ENCODE assay signal across 7 cellular contexts in genomic region chr12:6209428-6209827, GRCh38. TPM values are rescaled to one million over a fixed set of nuclear protein-coding genes. Genes with fewer than 3 reads are reported as not detected.
DNase-seq lines count a peak whose midpoint lies in the region; FAIRE-seq and TF ChIP-seq lines count a peak whose summit lies in the region.
"Not testable (repeated sequence)": the region's sequence is repeated elsewhere in the genome, so short reads cannot be mapped to it uniquely, and the experiment has no call there.

No MANE protein-coding gene starts in this region.

- peak overlapping the region; percentile 94 to 100 (median 98) for H3K27ac ChIP-seq in esophagus muscularis mucosa (replicated peaks in 1 of 4)
- H3K27ac ChIP-seq in keratinocyte (ENCODE audit: control insufficient read depth, insufficient read depth, low read length), result peak overlapping the region; percentile 42
- H3K27ac ChIP-seq in stomach, result peak overlapping the region in 4 of 5 donors; percentile 33 to 99 (median 65)

- not testable (repeated sequence) for FAIRE-seq in keratinocyte (lab: Jason Lieb, UNC)

- H3K9ac ChIP-seq in NT2/D1 (ENCODE audit: insufficient read length, low read depth), result peak overlapping the region; percentile 33
- H3K9ac ChIP-seq in keratinocyte (ENCODE audit: control insufficient read depth, extremely low read depth, insufficient read depth, low read length), result peak overlapping the region; percentile 18

- dilution Hi-C loops in keratinocyte (cut with MboI; ENCODE audit: extremely low pct_ligation_motif_present, low sequenced_read_pairs), result not testable (repeated sequence)

- peak overlapping the region in 3 of 5 experiments; percentile 63 to 82 (median 73) for H3K27ac Mint-ChIP-seq in brain
- peak overlapping the region; percentile 80 for H3K27ac Mint-ChIP-seq in osteocyte (ENCODE audit: unreplicated experiment)
- H3K27ac Mint-ChIP-seq in type B pancreatic cell, result peak overlapping the region; percentile 40

- TF ChIP-seq CTCF in brain (conservative IDR thresholded peaks at IDR 0.05); esophagus muscularis mucosa (IDR thresholded peaks at IDR 0.05); keratinocyte (optimal IDR thresholded peaks at IDR 0.05 in 1 of 3, IDR thresholded peaks at IDR 0.05 in 1 of 3, conservative IDR thresholded peaks at IDR 0.05 in 1 of 3; ENCODE audit: extremely low read depth in 1 of 3, insufficient read depth in 2 of 3, low read length in 3 of 3); osteocyte (IDR thresholded peaks at IDR 0.05); stomach (IDR thresholded peaks at IDR 0.05); type B pancreatic cell (conservative IDR thresholded peaks at IDR 0.05): not testable (repeated sequence)

- peaks cover 65% of the 10 kb centered on the region for H3K4me1 Mint-ChIP-seq in brain
- peaks cover 66% of the 10 kb centered on the region for H3K4me1 Mint-ChIP-seq in osteocyte (ENCODE audit: unreplicated experiment)
- H3K4me1 Mint-ChIP-seq in type B pancreatic cell (ENCODE audit: unreplicated experiment), result peaks cover 15% of the 10 kb centered on the region

- H3K36me3 Mint-ChIP-seq in brain; osteocyte (ENCODE audit: unreplicated experiment): not testable (repeated sequence)
- H3K36me3 Mint-ChIP-seq in type B pancreatic cell, result peaks cover 22% of the 10 kb centered on the region

- intact Hi-C loops in esophagus muscularis mucosa (cut with DNase I); stomach (cut with DNase I; ENCODE audit: low total_unique reads): not testable (repeated sequence)

- TF ChIP-seq POLR2A in esophagus muscularis mucosa (IDR thresholded peaks at IDR 0.05; ENCODE audit: low read depth); stomach (IDR thresholded peaks at IDR 0.05): not testable (repeated sequence)

- H4K20me1 ChIP-seq in keratinocyte (ENCODE audit: control insufficient read depth, extremely low read depth, insufficient read depth, low read length), result not testable (repeated sequence)

- peaks cover 78% of the 10 kb centered on the region for H3K36me3 ChIP-seq in NT2/D1 (ENCODE audit: insufficient read depth, insufficient read length, low read length)
- peaks cover 0 to 31% (median 17%) of the 10 kb centered on the region in 4 donors for H3K36me3 ChIP-seq in esophagus muscularis mucosa
- peaks cover 15 to 45% of the 10 kb centered on the region in 2 experiments for H3K36me3 ChIP-seq in keratinocyte (ENCODE audit: control insufficient read depth in 2 of 2, extremely low read depth in 1 of 2, insufficient read depth in 2 of 2, low read length in 2 of 2)
- H3K36me3 ChIP-seq in stomach, result peaks cover 0 to 20% (median 9%) of the 10 kb centered on the region in 4 donors

- H3K27me3 ChIP-seq in NT2/D1 (ENCODE audit: insufficient read depth, insufficient read length); esophagus muscularis mucosa; keratinocyte (ENCODE audit: control insufficient read depth, extremely low read depth, insufficient read depth, low read length); stomach: not testable (repeated sequence)

- peaks cover 92% of the 10 kb centered on the region for H3K79me2 ChIP-seq in keratinocyte (ENCODE audit: control insufficient read depth, insufficient read depth, low read length)

- H2AFZ ChIP-seq in keratinocyte (ENCODE audit: control insufficient read depth, low read length), result not testable (repeated sequence)

- not testable (repeated sequence) for H3K9me3 ChIP-seq in NT2/D1 (ENCODE audit: insufficient read depth, low read length); esophagus muscularis mucosa; keratinocyte (ENCODE audit: control insufficient read depth, low read depth, low read length); stomach

- not testable (repeated sequence) for H3K9me1 ChIP-seq in keratinocyte (ENCODE audit: control insufficient read depth, extremely low read depth, insufficient read depth, low read length)

- H3K4me1 ChIP-seq in NT2/D1 (ENCODE audit: insufficient read depth, insufficient read length), result peaks cover 57% of the 10 kb centered on the region
- H3K4me1 ChIP-seq in esophagus muscularis mucosa, result peaks cover 85 to 100% (median 99%) of the 10 kb centered on the region in 4 donors
- peaks cover 84% of the 10 kb centered on the region for H3K4me1 ChIP-seq in keratinocyte (ENCODE audit: control insufficient read depth, extremely low read depth, insufficient read depth, low read length)
- peaks cover 54 to 97% (median 74%) of the 10 kb centered on the region in 4 donors for H3K4me1 ChIP-seq in stomach

- not testable (repeated sequence) for DNase-seq in NT2/D1 (ENCODE audit: low read depth, low spot score); esophagus muscularis mucosa (ENCODE audit: extremely low spot score); keratinocyte (ENCODE audit: low read depth, low spot score); osteocyte (ENCODE audit: extremely low spot score, unreplicated experiment); stomach; type B pancreatic cell (ENCODE audit: extremely low spot score, unreplicated experiment)

- H3K27me3 Mint-ChIP-seq in brain; osteocyte (ENCODE audit: unreplicated experiment): not testable (repeated sequence)
- H3K27me3 Mint-ChIP-seq in type B pancreatic cell, result peaks cover 14% of the 10 kb centered on the region

- H3K4me3 Mint-ChIP-seq in brain (peak overlapping the region in 2 of 5 experiments; percentile 36 to 69), type B pancreatic cell (peak overlapping the region; percentile 1)
- not testable (repeated sequence) for H3K4me3 Mint-ChIP-seq in osteocyte (ENCODE audit: unreplicated experiment)

- TF ChIP-seq EP300 in esophagus muscularis mucosa (IDR thresholded peaks at IDR 0.05); stomach (IDR thresholded peaks at IDR 0.05): not testable (repeated sequence)

- not testable (repeated sequence) for H3K9me3 Mint-ChIP-seq in brain; osteocyte (ENCODE audit: unreplicated experiment); type B pancreatic cell

- H3K4me3 ChIP-seq in NT2/D1 (ENCODE audit: insufficient read length, low read depth); esophagus muscularis mucosa; keratinocyte (ENCODE audit: control insufficient read depth in 2 of 3, extremely low read depth in 1 of 3, insufficient read depth in 2 of 3, low read depth in 1 of 3, low read length in 3 of 3); stomach: not testable (repeated sequence)

- WGBS in esophagus muscularis mucosa, result 75% methylated on average over 4 of the region's 4 CpGs
- WGBS in stomach, 5 donors, result 80 to 99% (median 87%) methylated on average over 4 of the region's 4 CpGs

- H3K4me2 ChIP-seq in keratinocyte (ENCODE audit: control insufficient read depth, extremely low read depth, insufficient read depth, low read depth, low read length), result not testable (repeated sequence)

RNA-seq across cellular contexts. Expression of gene CD9, which starts 9.2 kb away (rescaled TPM):
- polyA plus RNA-seq in brain (ENCODE audit: insufficient read depth, low read depth, low replicate concordance), result 131 TPM
- 100 to 1,000 TPM; 349 to 416 (median 399) TPM for total RNA-seq in esophagus muscularis mucosa
- polyA plus RNA-seq in keratinocyte, result 922 to 1,166 TPM (median 1,084 TPM) in 3 replicates
- polyA plus RNA-seq in keratinocyte (2011; ENCODE audit: low read depth), result 172 TPM
- polyA plus RNA-seq in keratinocyte (2011; cell fraction: cytosol; rRNA removed), result 591 and 749 TPM in 2 replicates
- 1,144 and 1,488 TPM in 2 replicates for polyA plus RNA-seq in keratinocyte (2011; cell fraction: nucleus; rRNA removed)
- polyA plus RNA-seq in keratinocyte (2012; ENCODE audit: low replicate concordance), result 605 and 776 TPM in 2 replicates
- polyA minus RNA-seq in keratinocyte, result 431 to 802 TPM (median 750 TPM) in 3 replicates
- polyA minus RNA-seq in keratinocyte (2011; cell fraction: cytosol; rRNA and poly(A)+ RNA removed), result 467 TPM
- 442 and 537 TPM in 2 replicates for polyA minus RNA-seq in keratinocyte (2011; cell fraction: nucleus; rRNA and poly(A)+ RNA removed)
- total RNA-seq in osteocyte, result 77.1 and 84.5 TPM in 2 replicates
- 100 to 1,000 TPM in 3 of 5 donors, 10 to 100 TPM in 2; 68.1 to 297 (median 154) TPM for total RNA-seq in stomach
- polyA plus RNA-seq in stomach, result 100 to 1,000 TPM in 2 of 3 donors, 10 to 100 TPM in 1; 51.0 to 421 (median 124) TPM
- total RNA-seq in type B pancreatic cell (ENCODE audit: low replicate concordance), result 120 and 807 TPM in 2 replicates

Comparison
In these comparisons a context has a peak if more than half of its experiments do, and no peak if none do; other contexts are left out.
1. H3K27ac ChIP-seq: peak in every context shown above with its lines; median percentile 98 in esophagus muscularis mucosa; 65 in stomach; 42 in keratinocyte.